16 cellular contexts compared by ENCODE assay signal in the genomic region with DNA sequence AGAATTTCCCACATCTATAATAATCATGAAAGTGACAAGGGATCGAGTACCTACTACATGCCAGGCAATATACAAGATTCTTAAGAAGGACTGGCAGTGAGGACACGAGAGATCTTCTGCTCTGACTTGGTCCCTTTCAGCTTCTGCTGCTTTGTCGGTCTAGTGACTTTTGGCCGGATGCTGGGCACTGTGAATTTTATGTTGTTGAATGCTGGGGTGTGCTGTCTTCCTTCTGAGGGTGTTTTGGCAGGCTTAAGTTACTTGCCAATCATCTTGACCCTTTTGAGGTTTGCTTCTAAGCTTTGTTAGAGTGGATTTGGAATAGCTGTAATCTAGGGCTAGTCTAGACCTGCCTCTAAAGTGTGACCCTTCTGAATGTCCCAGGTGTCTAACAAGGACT. TPM values are rescaled to one million over a fixed set of nuclear protein-coding genes. Genes with fewer than 3 reads are reported as not detected.
DNase-seq lines count a peak whose midpoint lies in the region; TF ChIP-seq lines count a peak whose summit lies in the region.
"Had no signal": no experiment of that assay in that cellular context is flagged by ENCODE, and none has a peak within 500 bp of the region (broad histone marks: within the 10 kb centered on the region; RNA-seq: fewer than 3 reads in every experiment).

No MANE protein-coding gene starts in this region.

- no peaks in the 10 kb centered on the region for H3K36me3 Mint-ChIP-seq in osteocyte (ENCODE audit: unreplicated experiment)
- no peaks in the 10 kb centered on the region for H3K36me3 Mint-ChIP-seq in MCF 10A (ENCODE audit: insufficient read depth, unreplicated experiment)
- H3K36me3 Mint-ChIP-seq: CD4-positive, alpha-beta memory T cell had no signal

- H3K27me3 Mint-ChIP-seq in osteocyte (ENCODE audit: unreplicated experiment) (no peaks in the 10 kb centered on the region), MCF 10A (ENCODE audit: insufficient read depth, unreplicated experiment) (no peaks in the 10 kb centered on the region)
- H3K27me3 Mint-ChIP-seq: CD4-positive, alpha-beta memory T cell had no signal

- H3K27me3 ChIP-seq in BLaER1 treated with 17β-estradiol and CSF1 and Interleukin-3, amounts not matched to agents 10 nM and 100 nM = peaks cover 0 to 36% (median 0%) of the 10 kb centered on the region in 11 experiments; a peak in 4 of 22 replicates

- BruUV-seq in MCF 10A (replicated peaks; lab: Mats Ljungman, UMichigan) = no TSS peak

- CTCF ChIA-PET in MCF 10A (lab: Yijun Ruan, JAX) = interaction anchor here (0.6 kb wide), 1 partner anchor 98 kb away, joined by 3 read pairs; no protein-coding TSS in a partner anchor

- peaks cover 11 to 76% (median 52%) of the 10 kb centered on the region in 10 experiments for H3K4me1 ChIP-seq in BLaER1 treated with 17β-estradiol and CSF1 and Interleukin-3, amounts not matched to agents 10 nM and 100 nM

- peaks cover 0 to 19% (median 6%) of the 10 kb centered on the region in 11 experiments; a peak in 7 of 22 replicates for H3K9me3 ChIP-seq in BLaER1 treated with 17β-estradiol and CSF1 and Interleukin-3, amounts not matched to agents 10 nM and 100 nM (replicated peaks in 1 of 11)

- no peak overlapping the region for H3K4me3 ChIP-seq in BLaER1 treated with 17β-estradiol and CSF1 and Interleukin-3, amounts not matched to agents 10 nM and 100 nM

- no peaks in the 10 kb centered on the region for H3K4me1 Mint-ChIP-seq in osteocyte (ENCODE audit: unreplicated experiment)
- no peaks in the 10 kb centered on the region for H3K4me1 Mint-ChIP-seq in MCF 10A (ENCODE audit: insufficient read depth, unreplicated experiment)
- H3K4me1 Mint-ChIP-seq: CD4-positive, alpha-beta memory T cell had no signal

- H3K27ac Mint-ChIP-seq in osteocyte (ENCODE audit: unreplicated experiment) = no peak overlapping the region
- H3K27ac Mint-ChIP-seq in MCF 10A (ENCODE audit: low read depth, unreplicated experiment) = no peak overlapping the region
- H3K27ac Mint-ChIP-seq: H9 had no signal

- no peaks in the 10 kb centered on the region for H3K36me3 ChIP-seq in BLaER1 treated with 17β-estradiol and CSF1 and Interleukin-3, amounts not matched to agents 10 nM and 100 nM

- POLR2A ChIA-PET in MCF 10A (lab: Yijun Ruan, JAX) = no interaction called here

- H4K20me1 ChIP-seq in BLaER1 treated with 17β-estradiol and CSF1 and Interleukin-3, amounts not matched to agents 10 nM and 100 nM = peaks cover 0 to 5% (median 0%) of the 10 kb centered on the region in 11 experiments; a peak in 2 of 22 replicates

- no peak overlapping the region for H3K9ac ChIP-seq in BLaER1 treated with 17β-estradiol and CSF1 and Interleukin-3, amounts not matched to agents 10 nM and 100 nM

- TF ChIP-seq CTCF in osteocyte (IDR thresholded peaks at IDR 0.05) (no peak), MCF 10A (IDR thresholded peaks at IDR 0.05; ENCODE audit: unreplicated experiment) (no peak)

- intact Hi-C loops in MCF 10A (cut with micrococcal nuclease) = no loop called here

- H3K9me3 Mint-ChIP-seq in osteocyte (ENCODE audit: unreplicated experiment) (no peaks in the 10 kb centered on the region), MCF 10A (ENCODE audit: unreplicated experiment) (no peaks in the 10 kb centered on the region)
- H3K9me3 Mint-ChIP-seq: H9 had no signal

- peak overlapping the region in 7 of 11 experiments; percentile 18 to 80 (median 63); a peak in 12 of 22 replicates for H3K4me2 ChIP-seq in BLaER1 treated with 17β-estradiol and CSF1 and Interleukin-3, amounts not matched to agents 10 nM and 100 nM

- H3K4me3 Mint-ChIP-seq in osteocyte (ENCODE audit: unreplicated experiment) = no peak overlapping the region
- H3K4me3 Mint-ChIP-seq in MCF 10A (ENCODE audit: unreplicated experiment) = no peak overlapping the region
- H3K4me3 Mint-ChIP-seq: CD4-positive, alpha-beta memory T cell; H9 had no signal

- no peak overlapping the region for H3K27ac ChIP-seq in BLaER1 treated with 17β-estradiol and CSF1 and Interleukin-3, amounts not matched to agents 10 nM and 100 nM
- H3K27ac ChIP-seq: C4-2B had no signal

- peak; percentile 28 for DNase-seq in activated CD8-positive, alpha-beta memory T cell treated with anti-CD3 and anti-CD28 coated beads for 24 hours
- no peak for DNase-seq in activated CD8-positive, alpha-beta memory T cell treated with anti-CD3 and anti-CD28 coated beads, Interleukin-2, amount 50 U/mL, for 4 hours
- DNase-seq in islet precursor cell = peak; percentile 34
- DNase-seq in osteocyte (ENCODE audit: extremely low spot score, unreplicated experiment) = peak; percentile 57
- DNase-seq in midbrain (lab: John Stamatoyannopoulos, UW) = no peak
- no peak for DNase-seq in NCI-H774 (lab: John Stamatoyannopoulos, UW)
- DNase-seq in MCF 10A (ENCODE audit: unreplicated experiment) = no peak
- DNase-seq: 8988T, AML-193, DND-41, GDM1, GOT3, H9 had no signal

RNA-seq across cellular contexts. Expression of a gene that starts 23.5 kb away (rescaled TPM):
- total RNA-seq in osteocyte (0.64 and 0.84 TPM in 2 replicates), MCF 10A (2022) (0.79 and 0.93 TPM in 2 replicates)
- total RNA-seq: CD4-positive, alpha-beta memory T cell had no signal

Comparison
In these comparisons a context has a peak if more than half of its experiments do, and no peak if none do; other contexts are left out.
1. DNase-seq: peak in activated CD8-positive, alpha-beta memory T cell treated with anti-CD3 and anti-CD28 coated beads for 24 hours (single experiment), islet precursor cell (single experiment) and osteocyte (single experiment); none in activated CD8-positive, alpha-beta memory T cell treated with anti-CD3 and anti-CD28 coated beads, Interleukin-2, amount 50 U/mL, for 4 hours (single experiment), midbrain (single experiment), NCI-H774 (single experiment) and MCF 10A (single experiment).